In genomic region chr18:48031641-48032040, GRCh38 we compare ENCODE assay signal across 16 cellular contexts.
"Had no signal": no experiment of that assay in that cellular context is flagged by ENCODE, and none has a peak within 500 bp of the region (broad histone marks: within the 10 kb centered on the region; RNA-seq: fewer than 3 reads in every experiment).

No MANE protein-coding gene starts in this region.

- DNase-seq: activated naive CD4-positive, alpha-beta T cell treated with anti-CD3 and anti-CD28 coated beads, Interleukin-2, amount 50 U/mL, for 16 hours; activated T-cell treated with anti-CD3 and anti-CD28 coated beads, Interleukin-2, amount 50 U/mL, for 24 hours; cerebellar nuclear complex; effector CD4-positive, alpha-beta T cell; stimulated activated CD4-positive, alpha-beta T cell treated with anti-CD3 and anti-CD28 coated beads, Interleukin-4, amount 100 ng/mL, for 4 hours; T-helper 1 cell; T-helper 9 cell had no signal

- H3K27me3 ChIP-seq: brain microvascular endothelial cell, esophagus muscularis mucosa, ovary had no signal

- H3K4me1 Mint-ChIP-seq: activated CD4-positive, alpha-beta T cell treated with anti-CD3 and anti-CD28 coated beads, Interleukin-2, amount 10 ng/mL, durations not matched to agents 24 days and 14 days; stimulated activated memory B cell treated with anti-CD40 and anti-IgM and Interleukin-4, amounts not matched to agents 10 μg/mL and 1 μg/mL and 100 μg/mL, for 72 hours had no signal

- H3K9me3 ChIP-seq: esophagus muscularis mucosa, ovary, thoracic aorta had no signal

- H3K36me3 Mint-ChIP-seq: stimulated activated memory B cell treated with anti-CD40 and anti-IgM and Interleukin-4, amounts not matched to agents 10 μg/mL and 1 μg/mL and 100 μg/mL, for 72 hours had no signal

- H3K27me3 Mint-ChIP-seq: activated CD8-positive, alpha-beta T cell treated with anti-CD3 and anti-CD28 coated beads for 36 hours; activated T-cell treated with anti-CD3 and anti-CD28 coated beads, Interleukin-2, amount 50 U/mL, for 24 hours had no signal

- H3K36me3 ChIP-seq: brain microvascular endothelial cell, esophagus muscularis mucosa, ovary, thoracic aorta had no signal

- ATAC-seq: activated CD8-positive, alpha-beta T cell treated with anti-CD3 and anti-CD28 coated beads for 36 hours; stimulated activated memory B cell treated with anti-CD40 and anti-IgM and Interleukin-4, amounts not matched to agents 10 μg/mL and 1 μg/mL and 100 μg/mL, for 72 hours had no signal

- H3K27ac ChIP-seq: brain microvascular endothelial cell, esophagus muscularis mucosa, ovary, thoracic aorta had no signal

- H3K9me3 Mint-ChIP-seq: activated CD4-positive, alpha-beta T cell treated with anti-CD3 and anti-CD28 coated beads, Interleukin-2, amount 10 ng/mL, durations not matched to agents 24 days and 14 days; activated CD8-positive, alpha-beta T cell treated with anti-CD3 and anti-CD28 coated beads for 36 hours; activated T-cell treated with anti-CD3 and anti-CD28 coated beads, Interleukin-2, amount 50 U/mL, for 24 hours; activated T-helper 2 cell treated with anti-CD3 and anti-CD28 coated beads, Interferon-gamma antibody, Interleukin-2, Interleukin-4, amounts not matched to agents 10 μg/mL and 5 μg/mL and 100 μg/mL, durations not matched to agents 14 hours and 24 hours and 36 hours; stimulated activated memory B cell treated with anti-CD40 and anti-IgM and Interleukin-4, amounts not matched to agents 10 μg/mL and 1 μg/mL and 100 μg/mL, for 72 hours had no signal

- H3K4me3 Mint-ChIP-seq: activated CD4-positive, alpha-beta T cell treated with anti-CD3 and anti-CD28 coated beads, Interleukin-2, amount 10 ng/mL, durations not matched to agents 24 days and 14 days; activated CD8-positive, alpha-beta T cell treated with anti-CD3 and anti-CD28 coated beads for 36 hours; activated T-cell treated with anti-CD3 and anti-CD28 coated beads, Interleukin-2, amount 50 U/mL, for 24 hours; stimulated activated memory B cell treated with anti-CD40 and anti-IgM and Interleukin-4, amounts not matched to agents 10 μg/mL and 1 μg/mL and 100 μg/mL, for 72 hours had no signal

- H3K4me3 ChIP-seq: esophagus muscularis mucosa, ovary, smooth muscle cell, thoracic aorta had no signal

- H3K27ac Mint-ChIP-seq: activated CD4-positive, alpha-beta T cell treated with anti-CD3 and anti-CD28 coated beads, Interleukin-2, amount 10 ng/mL, durations not matched to agents 24 days and 14 days; activated CD8-positive, alpha-beta T cell treated with anti-CD3 and anti-CD28 coated beads for 36 hours; activated T-cell treated with anti-CD3 and anti-CD28 coated beads, Interleukin-2, amount 50 U/mL, for 24 hours; activated T-helper 2 cell treated with anti-CD3 and anti-CD28 coated beads, Interferon-gamma antibody, Interleukin-2, Interleukin-4, amounts not matched to agents 10 μg/mL and 5 μg/mL and 100 μg/mL, durations not matched to agents 14 hours and 24 hours and 36 hours; stimulated activated memory B cell treated with anti-CD40 and anti-IgM and Interleukin-4, amounts not matched to agents 10 μg/mL and 1 μg/mL and 100 μg/mL, for 72 hours had no signal
